1 cellular context compared by ENCODE assay signal in the genomic region with DNA sequence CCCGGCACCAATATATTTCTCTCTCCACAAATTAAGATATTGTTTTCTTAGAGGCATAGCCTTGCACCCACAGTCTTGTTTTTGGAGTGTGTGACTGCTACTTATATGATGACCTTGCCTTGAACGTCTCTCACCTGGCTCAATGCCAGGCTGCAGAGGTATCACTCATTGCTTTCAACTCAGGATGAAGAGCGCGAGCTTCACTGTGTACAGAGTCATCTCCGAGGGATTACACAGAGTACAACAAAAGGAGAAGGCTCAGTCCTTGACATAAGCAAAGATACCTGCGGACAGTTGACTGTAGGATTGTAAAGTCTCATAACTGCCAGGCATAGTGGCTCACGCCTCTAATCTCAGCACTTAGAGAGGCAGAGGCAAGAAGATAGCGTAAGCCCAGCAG.
TF ChIP-seq lines count a peak whose summit lies in the region.

No MANE protein-coding gene starts in this region.

TF ChIP-seq in HepG2, 621 proteins besides CTCF, POLR2A, EP300 and RAD21 (continued from another document and continues in another):
- TF ChIP-seq, protein P1, sequence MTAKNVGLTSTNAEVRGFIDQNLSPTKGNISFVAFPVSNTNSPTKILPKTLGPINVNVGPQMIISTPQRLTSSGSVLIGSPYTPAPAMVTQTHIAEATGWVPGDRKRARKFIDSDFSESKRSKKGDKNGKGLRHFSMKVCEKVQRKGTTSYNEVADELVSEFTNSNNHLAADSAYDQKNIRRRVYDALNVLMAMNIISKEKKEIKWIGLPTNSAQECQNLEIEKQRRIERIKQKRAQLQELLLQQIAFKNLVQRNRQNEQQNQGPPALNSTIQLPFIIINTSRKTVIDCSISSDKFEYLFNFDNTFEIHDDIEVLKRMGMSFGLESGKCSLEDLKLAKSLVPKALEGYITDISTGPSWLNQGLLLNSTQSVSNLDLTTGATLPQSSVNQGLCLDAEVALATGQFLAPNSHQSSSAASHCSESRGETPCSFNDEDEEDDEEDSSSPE (CRISPR knock-in tag; IDR thresholded peaks at IDR 0.05) = no peak
- TF ChIP-seq ZNF720 (CRISPR knock-in tag; IDR thresholded peaks at IDR 0.05) (no peak), ZNF768 (CRISPR knock-in tag; IDR thresholded peaks at IDR 0.05) (no peak), SIX1 (CRISPR knock-in tag; IDR thresholded peaks at IDR 0.05; ENCODE audit: borderline replicate concordance) (no peak; the same call in 1 of the 2 replicates), ZFP36L1 (CRISPR knock-in tag; IDR thresholded peaks at IDR 0.05) (no peak), ZNF891 (CRISPR knock-in tag; IDR thresholded peaks at IDR 0.05) (no peak), ZNF207 (IDR thresholded peaks at IDR 0.05; ENCODE audit: borderline replicate concordance) (no peak), NFIC (IDR thresholded peaks at IDR 0.05; ENCODE audit: low read length) (peak; percentile 58; the same call in 1 of the 2 replicates), GFI1 (CRISPR knock-in tag; IDR thresholded peaks at IDR 0.05; ENCODE audit: borderline replicate concordance) (no peak), ZNF263 (CRISPR knock-in tag; IDR thresholded peaks at IDR 0.05) (no peak), SOX5 (CRISPR knock-in tag; IDR thresholded peaks at IDR 0.05; ENCODE audit: borderline replicate concordance) (peak; percentile 64; the same call in 1 of the 2 replicates), TBL1XR1 (IDR thresholded peaks at IDR 0.05; ENCODE audit: borderline replicate concordance, low read length, partially characterized antibody) (no peak), ZFYVE20 (CRISPR knock-in tag; IDR thresholded peaks at IDR 0.05; ENCODE audit: borderline replicate concordance, low read depth) (no peak), ISL2 (CRISPR knock-in tag; IDR thresholded peaks at IDR 0.05) (no peak), ZNF660 (CRISPR knock-in tag; IDR thresholded peaks at IDR 0.05; ENCODE audit: borderline replicate concordance, low read depth) (no peak), TGIF2 (CRISPR knock-in tag; IDR thresholded peaks at IDR 0.05) (no peak), ZNF556 (CRISPR knock-in tag; IDR thresholded peaks at IDR 0.05; ENCODE audit: borderline replicate concordance) (no peak), ZNF674 (CRISPR knock-in tag; IDR thresholded peaks at IDR 0.05; ENCODE audit: low read depth) (no peak), GZF1 (CRISPR knock-in tag; IDR thresholded peaks at IDR 0.05) (no peak), ATF1 (CRISPR knock-in tag; IDR thresholded peaks at IDR 0.05) (no peak), ZNF33A (CRISPR knock-in tag; IDR thresholded peaks at IDR 0.05; ENCODE audit: borderline replicate concordance) (no peak), HMGA1 (CRISPR knock-in tag; conservative IDR thresholded peaks at IDR 0.05) (no peak), ZNF274 (CRISPR knock-in tag; IDR thresholded peaks at IDR 0.05) (no peak), CREM (IDR thresholded peaks at IDR 0.05) (peak; percentile 37; the same call in 1 of the 2 replicates), CREM (CRISPR knock-in tag; IDR thresholded peaks at IDR 0.05) (no peak), ZNF747 (CRISPR knock-in tag; IDR thresholded peaks at IDR 0.05; ENCODE audit: borderline replicate concordance) (no peak), ZNF878 (CRISPR knock-in tag; IDR thresholded peaks at IDR 0.05) (no peak), SPEN (CRISPR knock-in tag; IDR thresholded peaks at IDR 0.05; ENCODE audit: low read depth) (no peak; the same call in 1 of the 2 replicates), ZNF644 (CRISPR knock-in tag; IDR thresholded peaks at IDR 0.05; ENCODE audit: low read depth) (0 out of 2 replicates have a peak, but pooled peaks have one; percentile 39), SAP130 (CRISPR knock-in tag; IDR thresholded peaks at IDR 0.05; ENCODE audit: low read depth) (peak; percentile 36; the same call in 1 of the 2 replicates), ZKSCAN8 (CRISPR knock-in tag; IDR thresholded peaks at IDR 0.05; ENCODE audit: borderline replicate concordance) (no peak), NFE2 (CRISPR knock-in tag; IDR thresholded peaks at IDR 0.05) (no peak), ATM (IDR thresholded peaks at IDR 0.05; ENCODE audit: borderline replicate concordance) (no peak), ZNF547 (CRISPR knock-in tag; IDR thresholded peaks at IDR 0.05) (no peak), ZNF713 (CRISPR knock-in tag; IDR thresholded peaks at IDR 0.05) (no peak), ZNF558 (CRISPR knock-in tag; IDR thresholded peaks at IDR 0.05; ENCODE audit: borderline replicate concordance) (no peak), SIN3A (IDR thresholded peaks at IDR 0.05; ENCODE audit: borderline replicate concordance, low read depth, low read length) (no peak), CEBPB (IDR thresholded peaks at IDR 0.05; ENCODE audit: borderline replicate concordance, low read depth, low read length) (no peak), FLYWCH1 (CRISPR knock-in tag; IDR thresholded peaks at IDR 0.05) (no peak), ZNF451 (CRISPR knock-in tag; IDR thresholded peaks at IDR 0.05) (no peak), ZNF614 (CRISPR knock-in tag; IDR thresholded peaks at IDR 0.05; ENCODE audit: borderline replicate concordance) (peak; percentile 64; the same call in 1 of the 2 replicates), REPIN1 (CRISPR knock-in tag; IDR thresholded peaks at IDR 0.05; ENCODE audit: borderline replicate concordance, low read depth) (no peak)
- TF ChIP-seq, protein P2, sequence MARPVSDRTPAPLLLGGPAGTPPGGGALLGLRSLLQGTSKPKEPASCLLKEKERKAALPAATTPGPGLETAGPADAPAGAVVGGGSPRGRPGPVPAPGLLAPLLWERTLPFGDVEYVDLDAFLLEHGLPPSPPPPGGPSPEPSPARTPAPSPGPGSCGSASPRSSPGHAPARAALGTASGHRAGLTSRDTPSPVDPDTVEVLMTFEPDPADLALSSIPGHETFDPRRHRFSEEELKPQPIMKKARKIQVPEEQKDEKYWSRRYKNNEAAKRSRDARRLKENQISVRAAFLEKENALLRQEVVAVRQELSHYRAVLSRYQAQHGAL (CRISPR knock-in tag; IDR thresholded peaks at IDR 0.05; ENCODE audit: not compliant biosample characterization) = no peak
- TF ChIP-seq, protein P3, sequence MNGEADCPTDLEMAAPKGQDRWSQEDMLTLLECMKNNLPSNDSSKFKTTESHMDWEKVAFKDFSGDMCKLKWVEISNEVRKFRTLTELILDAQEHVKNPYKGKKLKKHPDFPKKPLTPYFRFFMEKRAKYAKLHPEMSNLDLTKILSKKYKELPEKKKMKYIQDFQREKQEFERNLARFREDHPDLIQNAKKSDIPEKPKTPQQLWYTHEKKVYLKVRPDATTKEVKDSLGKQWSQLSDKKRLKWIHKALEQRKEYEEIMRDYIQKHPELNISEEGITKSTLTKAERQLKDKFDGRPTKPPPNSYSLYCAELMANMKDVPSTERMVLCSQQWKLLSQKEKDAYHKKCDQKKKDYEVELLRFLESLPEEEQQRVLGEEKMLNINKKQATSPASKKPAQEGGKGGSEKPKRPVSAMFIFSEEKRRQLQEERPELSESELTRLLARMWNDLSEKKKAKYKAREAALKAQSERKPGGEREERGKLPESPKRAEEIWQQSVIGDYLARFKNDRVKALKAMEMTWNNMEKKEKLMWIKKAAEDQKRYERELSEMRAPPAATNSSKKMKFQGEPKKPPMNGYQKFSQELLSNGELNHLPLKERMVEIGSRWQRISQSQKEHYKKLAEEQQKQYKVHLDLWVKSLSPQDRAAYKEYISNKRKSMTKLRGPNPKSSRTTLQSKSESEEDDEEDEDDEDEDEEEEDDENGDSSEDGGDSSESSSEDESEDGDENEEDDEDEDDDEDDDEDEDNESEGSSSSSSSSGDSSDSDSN (CRISPR knock-in tag; IDR thresholded peaks at IDR 0.05) = no peak
- TF ChIP-seq, protein P4, sequence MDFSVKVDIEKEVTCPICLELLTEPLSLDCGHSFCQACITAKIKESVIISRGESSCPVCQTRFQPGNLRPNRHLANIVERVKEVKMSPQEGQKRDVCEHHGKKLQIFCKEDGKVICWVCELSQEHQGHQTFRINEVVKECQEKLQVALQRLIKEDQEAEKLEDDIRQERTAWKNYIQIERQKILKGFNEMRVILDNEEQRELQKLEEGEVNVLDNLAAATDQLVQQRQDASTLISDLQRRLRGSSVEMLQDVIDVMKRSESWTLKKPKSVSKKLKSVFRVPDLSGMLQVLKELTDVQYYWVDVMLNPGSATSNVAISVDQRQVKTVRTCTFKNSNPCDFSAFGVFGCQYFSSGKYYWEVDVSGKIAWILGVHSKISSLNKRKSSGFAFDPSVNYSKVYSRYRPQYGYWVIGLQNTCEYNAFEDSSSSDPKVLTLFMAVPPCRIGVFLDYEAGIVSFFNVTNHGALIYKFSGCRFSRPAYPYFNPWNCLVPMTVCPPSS (IDR thresholded peaks at IDR 0.05) = no peak
- TF ChIP-seq, protein P5, sequence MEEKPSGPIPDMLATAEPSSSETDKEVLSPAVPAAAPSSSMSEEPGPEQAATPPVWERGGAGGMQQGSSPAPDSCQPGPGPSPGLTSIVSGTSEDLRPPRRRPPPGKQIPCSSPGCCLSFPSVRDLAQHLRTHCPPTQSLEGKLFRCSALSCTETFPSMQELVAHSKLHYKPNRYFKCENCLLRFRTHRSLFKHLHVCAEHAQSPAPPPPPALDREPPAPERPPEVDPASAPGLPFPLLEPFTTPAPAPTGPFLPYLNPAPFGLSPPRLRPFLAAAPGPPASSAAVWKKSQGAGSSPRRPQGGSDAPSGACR (CRISPR knock-in tag; IDR thresholded peaks at IDR 0.05) = no peak
- TF ChIP-seq, protein P6, sequence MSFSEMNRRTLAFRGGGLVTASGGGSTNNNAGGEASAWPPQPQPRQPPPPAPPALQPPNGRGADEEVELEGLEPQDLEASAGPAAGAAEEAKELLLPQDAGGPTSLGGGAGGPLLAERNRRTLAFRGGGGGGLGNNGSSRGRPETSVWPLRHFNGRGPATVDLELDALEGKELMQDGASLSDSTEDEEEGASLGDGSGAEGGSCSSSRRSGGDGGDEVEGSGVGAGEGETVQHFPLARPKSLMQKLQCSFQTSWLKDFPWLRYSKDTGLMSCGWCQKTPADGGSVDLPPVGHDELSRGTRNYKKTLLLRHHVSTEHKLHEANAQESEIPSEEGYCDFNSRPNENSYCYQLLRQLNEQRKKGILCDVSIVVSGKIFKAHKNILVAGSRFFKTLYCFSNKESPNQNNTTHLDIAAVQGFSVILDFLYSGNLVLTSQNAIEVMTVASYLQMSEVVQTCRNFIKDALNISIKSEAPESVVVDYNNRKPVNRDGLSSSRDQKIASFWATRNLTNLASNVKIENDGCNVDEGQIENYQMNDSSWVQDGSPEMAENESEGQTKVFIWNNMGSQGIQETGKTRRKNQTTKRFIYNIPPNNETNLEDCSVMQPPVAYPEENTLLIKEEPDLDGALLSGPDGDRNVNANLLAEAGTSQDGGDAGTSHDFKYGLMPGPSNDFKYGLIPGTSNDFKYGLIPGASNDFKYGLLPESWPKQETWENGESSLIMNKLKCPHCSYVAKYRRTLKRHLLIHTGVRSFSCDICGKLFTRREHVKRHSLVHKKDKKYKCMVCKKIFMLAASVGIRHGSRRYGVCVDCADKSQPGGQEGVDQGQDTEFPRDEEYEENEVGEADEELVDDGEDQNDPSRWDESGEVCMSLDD (CRISPR knock-in tag; IDR thresholded peaks at IDR 0.05; ENCODE audit: borderline replicate concordance) = no peak
- TF ChIP-seq, protein P7, sequence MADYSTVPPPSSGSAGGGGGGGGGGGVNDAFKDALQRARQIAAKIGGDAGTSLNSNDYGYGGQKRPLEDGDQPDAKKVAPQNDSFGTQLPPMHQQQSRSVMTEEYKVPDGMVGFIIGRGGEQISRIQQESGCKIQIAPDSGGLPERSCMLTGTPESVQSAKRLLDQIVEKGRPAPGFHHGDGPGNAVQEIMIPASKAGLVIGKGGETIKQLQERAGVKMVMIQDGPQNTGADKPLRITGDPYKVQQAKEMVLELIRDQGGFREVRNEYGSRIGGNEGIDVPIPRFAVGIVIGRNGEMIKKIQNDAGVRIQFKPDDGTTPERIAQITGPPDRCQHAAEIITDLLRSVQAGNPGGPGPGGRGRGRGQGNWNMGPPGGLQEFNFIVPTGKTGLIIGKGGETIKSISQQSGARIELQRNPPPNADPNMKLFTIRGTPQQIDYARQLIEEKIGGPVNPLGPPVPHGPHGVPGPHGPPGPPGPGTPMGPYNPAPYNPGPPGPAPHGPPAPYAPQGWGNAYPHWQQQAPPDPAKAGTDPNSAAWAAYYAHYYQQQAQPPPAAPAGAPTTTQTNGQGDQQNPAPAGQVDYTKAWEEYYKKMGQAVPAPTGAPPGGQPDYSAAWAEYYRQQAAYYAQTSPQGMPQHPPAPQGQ (CRISPR knock-in tag; IDR thresholded peaks at IDR 0.05; ENCODE audit: borderline replicate concordance) = no peak
